8 cellular contexts compared by ENCODE assay signal in genomic region chr22:42646569-42647525, GRCh38. TPM values are rescaled to one million over a fixed set of nuclear protein-coding genes. Genes with fewer than 3 reads are reported as not detected.
DNase-seq lines count a peak whose midpoint lies in the region; TF ChIP-seq lines count a peak whose summit lies in the region.

No MANE protein-coding gene starts in this region.

- H3K36me3 Mint-ChIP-seq in CD14-positive monocyte (peaks cover 8 to 17% of the 10 kb centered on the region in 2 donors), neural progenitor cell (no peaks in the 10 kb centered on the region)

- H2AFZ ChIP-seq in OCI-LY7 (ENCODE audit: low read length) (no peak overlapping the region), neural progenitor cell (replicated peaks) (no peak overlapping the region)

- intact Hi-C loops in CD14-positive monocyte (cut with micrococcal nuclease): no loop called here
- intact Hi-C loops in OCI-LY7 (cut with micrococcal nuclease; ENCODE audit: unreplicated experiment): no loop called here
- intact Hi-C loops in esophagus muscularis mucosa (cut with DNase I): no loop called here

- H3K9me2 ChIP-seq in OCI-LY7 (ENCODE audit: insufficient read depth, low read length): no peaks in the 10 kb centered on the region

- H3K27me3 ChIP-seq in esophagus muscularis mucosa: no peaks in the 10 kb centered on the region
- no peaks in the 10 kb centered on the region for H3K27me3 ChIP-seq in neural progenitor cell

- TF ChIP-seq CTCF in CD14-positive monocyte (IDR thresholded peaks at IDR 0.05) (no peak), OCI-LY7 (conservative IDR thresholded peaks at IDR 0.05; ENCODE audit: low read length) (no peak), esophagus muscularis mucosa (IDR thresholded peaks at IDR 0.05) (no peak), neural progenitor cell (IDR thresholded peaks at IDR 0.05) (no peak)

- 28% methylated on average over 9 of the region's 16 CpGs for WGBS in esophagus muscularis mucosa

- no peak overlapping the region for H3K27ac ChIP-seq in OCI-LY7 (ENCODE audit: low read depth, low read length, poor library complexity, severe bottlenecking)
- peak overlapping the region; percentile 93 to 98 (median 96) for H3K27ac ChIP-seq in esophagus muscularis mucosa (replicated peaks in 1 of 4)
- no peak overlapping the region for H3K27ac ChIP-seq in neural progenitor cell

- H4K20me1 ChIP-seq in OCI-LY7 (ENCODE audit: insufficient read depth, low read length) (peaks cover 6% of the 10 kb centered on the region; the same call in 1 of the 2 replicates), neural progenitor cell (ENCODE audit: low read depth) (peaks cover 59% of the 10 kb centered on the region)

- H3K79me2 ChIP-seq in OCI-LY7 (ENCODE audit: insufficient read depth, low read depth, low read length) (peaks cover 27% of the 10 kb centered on the region; the same call in 1 of the 2 replicates), neural progenitor cell (ENCODE audit: low read depth) (peaks cover 65% of the 10 kb centered on the region)

- peaks cover 3% of the 10 kb centered on the region for H3F3A ChIP-seq in neural progenitor cell (ENCODE audit: low read depth)

- peak overlapping the region; percentile 37; the same call in 1 of the 2 replicates for H3K4me2 ChIP-seq in OCI-LY7 (ENCODE audit: low read length)
- H3K4me2 ChIP-seq in neural progenitor cell: no peak overlapping the region

- peaks cover 33% of the 10 kb centered on the region for H3K4me1 ChIP-seq in OCI-LY7 (ENCODE audit: insufficient read depth, low read length, poor library complexity, severe bottlenecking)
- peaks cover 71 to 75% (median 73%) of the 10 kb centered on the region in 4 donors for H3K4me1 ChIP-seq in esophagus muscularis mucosa
- H3K4me1 ChIP-seq in neural progenitor cell: peaks cover 15% of the 10 kb centered on the region

- H3K27ac Mint-ChIP-seq in CD14-positive monocyte: peak overlapping the region in 2 of 7 donors; percentile 15 to 78
- no peak overlapping the region for H3K27ac Mint-ChIP-seq in neural progenitor cell

- H3K9ac ChIP-seq in neural progenitor cell: no peak overlapping the region

- peaks cover 0 to 3% (median 3%) of the 10 kb centered on the region in 3 donors for H3K27me3 Mint-ChIP-seq in CD14-positive monocyte (ENCODE audit: low read depth in 3 of 3)
- peaks cover 2% of the 10 kb centered on the region for H3K27me3 Mint-ChIP-seq in neural progenitor cell (ENCODE audit: insufficient read depth, low read depth)

- POLR2A ChIA-PET in OCI-LY7 (lab: Charles Lee): no interaction called here

- H3K4me3 ChIP-seq in OCI-LY7 (ENCODE audit: low read depth, low read length, poor library complexity, severe bottlenecking) (no peak overlapping the region), esophagus muscularis mucosa (peak overlapping the region; percentile 37 to 50 (median 40)), neural progenitor cell (no peak overlapping the region)

- TF ChIP-seq POLR2A in esophagus muscularis mucosa (IDR thresholded peaks at IDR 0.05; ENCODE audit: low read depth): no peak

- no TSS peak for BruUV-seq in OCI-LY7 (replicated peaks; lab: Mats Ljungman, UMichigan)

- no peak for TF ChIP-seq EP300 in esophagus muscularis mucosa (IDR thresholded peaks at IDR 0.05)

- H3K9me3 Mint-ChIP-seq in CD14-positive monocyte: no peaks in the 10 kb centered on the region
- no peaks in the 10 kb centered on the region for H3K9me3 Mint-ChIP-seq in neural progenitor cell

- DNase-seq in CD14-positive monocyte (ENCODE audit: low spot score) (no peak), OCI-LY7 (ENCODE audit: low spot score) (no peak), esophagus muscularis mucosa (ENCODE audit: extremely low spot score) (no peak), neural progenitor cell (ENCODE audit: low spot score) (no peak), DMS114 treated with DMSO at 0.1 percent for 48 hours (lab: John Stamatoyannopoulos, UW; ENCODE audit: unreplicated experiment) (no peak), GM19238 (ENCODE audit: insufficient read length, low spot score) (no peak), SK-N-DZ (ENCODE audit: low spot score) (no peak), NOMO-1 treated with dmso at 0.1 percent for 144 hours (lab: John Stamatoyannopoulos, UW; ENCODE audit: unreplicated experiment) (no peak)

- H3K4me3 Mint-ChIP-seq in CD14-positive monocyte (peak overlapping the region; percentile 42 to 48), neural progenitor cell (peak overlapping the region; percentile 98)

- H3K4me1 Mint-ChIP-seq in CD14-positive monocyte: peaks cover 60% of the 10 kb centered on the region
- H3K4me1 Mint-ChIP-seq in neural progenitor cell: peaks cover 16% of the 10 kb centered on the region

- CTCF ChIA-PET in OCI-LY7 (lab: Charles Lee; ENCODE audit: unreplicated experiment): no interaction called here

- H3K36me3 ChIP-seq in OCI-LY7 (ENCODE audit: insufficient read depth, low read length): no peaks in the 10 kb centered on the region
- no peaks in the 10 kb centered on the region for H3K36me3 ChIP-seq in esophagus muscularis mucosa
- H3K36me3 ChIP-seq in neural progenitor cell: no peaks in the 10 kb centered on the region

- H3K9me3 ChIP-seq in OCI-LY7 (ENCODE audit: low read length) (no peaks in the 10 kb centered on the region), esophagus muscularis mucosa (no peaks in the 10 kb centered on the region), neural progenitor cell (ENCODE audit: low read depth) (no peaks in the 10 kb centered on the region)

RNA-seq across cellular contexts. Expression of gene CYB5R3, which starts 2.3 kb away (rescaled TPM):
- polyA plus RNA-seq in CD14-positive monocyte: 10 to 100 TPM; 54.0 to 76.4 TPM
- total RNA-seq in OCI-LY7 (2014; rRNA removed; shearing (Covaris generic)): 28.5 and 38.0 TPM in 2 replicates
- total RNA-seq in OCI-LY7 (2022) (68.9 and 74.7 TPM in 2 replicates), esophagus muscularis mucosa (100 to 1,000 TPM; 154 to 287 (median 221) TPM), neural progenitor cell (ENCODE audit: low replicate concordance) (21.6 and 61.5 TPM in 2 replicates)
- 55.6 and 62.0 TPM in 2 replicates for polyA plus RNA-seq in SK-N-DZ (2014; cell fraction: cytosol; rRNA removed)
- 24.7 and 29.8 TPM in 2 replicates for polyA plus RNA-seq in SK-N-DZ (2014; cell fraction: nucleus; rRNA removed)

RNA-seq across cellular contexts. Expression of gene ATP5MGL, which starts 6.4 kb away (rescaled TPM):
- polyA plus RNA-seq in CD14-positive monocyte: under 1 TPM in 1 of 2 donors, not detected in 1; 0.26 TPM
- 0.92 and 0.93 TPM in 2 replicates for total RNA-seq in OCI-LY7 (2014; rRNA removed; shearing (Covaris generic))
- 1.1 and 1.8 TPM in 2 replicates for total RNA-seq in OCI-LY7 (2022)
- not detected for total RNA-seq in esophagus muscularis mucosa
- total RNA-seq in neural progenitor cell (ENCODE audit: low replicate concordance): 0.34 TPM in 1 of 2 replicates, not detected in the other
- polyA plus RNA-seq in SK-N-DZ (2014; cell fraction: cytosol; rRNA removed): not detected in 2 replicates
- not detected in 2 replicates for polyA plus RNA-seq in SK-N-DZ (2014; cell fraction: nucleus; rRNA removed)

RNA-seq across cellular contexts. Expression of gene POLDIP3, which starts 32.2 kb away (rescaled TPM):
- polyA plus RNA-seq in CD14-positive monocyte: 10 to 100 TPM; 53.8 to 55.3 TPM
- total RNA-seq in OCI-LY7 (2014; rRNA removed; shearing (Covaris generic)): 52.7 and 70.7 TPM in 2 replicates
- 73.5 and 74.1 TPM in 2 replicates for total RNA-seq in OCI-LY7 (2022)
- 10 to 100 TPM; 30.6 to 47.6 (median 39.6) TPM for total RNA-seq in esophagus muscularis mucosa
- 37.8 and 67.2 TPM in 2 replicates for total RNA-seq in neural progenitor cell (ENCODE audit: low replicate concordance)
- polyA plus RNA-seq in SK-N-DZ (2014; cell fraction: cytosol; rRNA removed): 55.6 and 60.6 TPM in 2 replicates
- 39.9 and 52.2 TPM in 2 replicates for polyA plus RNA-seq in SK-N-DZ (2014; cell fraction: nucleus; rRNA removed)

Comparison
In these comparisons a context has a peak if more than half of its experiments do, and no peak if none do; other contexts are left out.
1. H3K27ac ChIP-seq: peak in esophagus muscularis mucosa (4 of 4); none in OCI-LY7 (single experiment) and neural progenitor cell (single experiment).
2. H3K4me3 ChIP-seq: peak in esophagus muscularis mucosa (4 of 4); none in OCI-LY7 (single experiment) and neural progenitor cell (single experiment).